Comparison of ENCODE assay signal across 25 cellular contexts in the genomic region with DNA sequence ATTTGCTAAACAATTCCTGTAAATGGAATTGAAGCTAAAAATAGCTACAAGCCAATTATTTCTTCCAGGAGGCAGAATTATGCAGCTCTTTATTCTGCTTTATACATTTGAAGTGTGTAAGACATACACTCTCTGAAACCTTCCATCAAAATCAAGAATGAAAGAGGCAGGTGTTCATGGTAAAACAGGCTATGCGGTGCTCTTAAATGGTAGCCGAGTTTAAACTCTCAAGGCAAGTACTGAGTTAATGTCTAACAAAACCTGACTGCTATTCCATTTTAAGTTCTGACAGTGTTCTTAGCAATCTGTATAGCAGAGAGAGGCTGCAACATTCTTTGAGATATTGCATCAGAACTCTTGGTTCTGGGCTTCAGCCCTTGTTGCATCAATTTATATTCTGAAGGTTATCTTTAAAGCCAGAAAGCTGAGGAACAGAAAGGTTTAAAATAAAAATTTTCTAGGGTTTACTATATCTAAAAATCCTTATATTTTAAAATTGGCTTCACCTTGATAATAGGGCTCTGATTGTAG.
"Had no signal": no experiment of that assay in that cellular context is flagged by ENCODE, and none has a peak within 500 bp of the region (broad histone marks: within the 10 kb centered on the region; RNA-seq: fewer than 3 reads in every experiment).

No MANE protein-coding gene starts in this region.

- H3K9me3 ChIP-seq: ascending aorta, pancreas, psoas muscle, right atrium auricular region, tibial nerve had no signal

- H3K27ac ChIP-seq: ascending aorta, brain microvascular endothelial cell, pancreas, psoas muscle, right atrium auricular region, spleen, tibial nerve had no signal

- DNase-seq: activated CD4-positive, alpha-beta T cell treated with anti-CD3 and anti-CD28 coated beads for 36 hours; activated CD4-positive, CD25-positive, alpha-beta regulatory T cell; activated naive CD4-positive, alpha-beta T cell treated with Interleukin-2 at 50 U/mL for 16 hours; activated naive CD8-positive, alpha-beta T cell treated with anti-CD3 and anti-CD28 coated beads for 36 hours; activated T-cell treated with anti-CD3 and anti-CD28 coated beads for 4 hours; activated T-cell treated with anti-CD3 and anti-CD28 coated beads, Interleukin-2, amount 50 U/mL, for 72 hours; brain microvascular endothelial cell; endodermal cell; foreskin fibroblast; head of caudate nucleus; hippocampal formation; left cardiac atrium; left ventricle myocardium superior; mammary epithelial cell; naive B cell; nephron progenitor cell; nucleus accumbens; pancreas; psoas muscle; spleen; stimulated activated naive CD4-positive, alpha-beta T cell had no signal

- H3K27me3 ChIP-seq: ascending aorta, brain microvascular endothelial cell, pancreas, right atrium auricular region, spleen, tibial nerve had no signal

- H3K4me1 ChIP-seq: ascending aorta, pancreas, psoas muscle, right atrium auricular region, spleen, tibial nerve had no signal

- H3K4me3 ChIP-seq: ascending aorta, pancreas, psoas muscle, right atrium auricular region, spleen, tibial nerve had no signal

- H3K36me3 ChIP-seq: ascending aorta, brain microvascular endothelial cell, pancreas, right atrium auricular region, spleen, tibial nerve had no signal

- ATAC-seq: activated CD4-positive, alpha-beta T cell treated with anti-CD3 and anti-CD28 coated beads for 36 hours; activated T-cell treated with anti-CD3 and anti-CD28 coated beads, Interleukin-2, amount 50 U/mL, for 72 hours; esophagus mucosa; left cardiac atrium; left ventricle myocardium superior; pancreas; psoas muscle had no signal
